Comparison of ENCODE assay signal across 25 cellular contexts in the genomic region with DNA sequence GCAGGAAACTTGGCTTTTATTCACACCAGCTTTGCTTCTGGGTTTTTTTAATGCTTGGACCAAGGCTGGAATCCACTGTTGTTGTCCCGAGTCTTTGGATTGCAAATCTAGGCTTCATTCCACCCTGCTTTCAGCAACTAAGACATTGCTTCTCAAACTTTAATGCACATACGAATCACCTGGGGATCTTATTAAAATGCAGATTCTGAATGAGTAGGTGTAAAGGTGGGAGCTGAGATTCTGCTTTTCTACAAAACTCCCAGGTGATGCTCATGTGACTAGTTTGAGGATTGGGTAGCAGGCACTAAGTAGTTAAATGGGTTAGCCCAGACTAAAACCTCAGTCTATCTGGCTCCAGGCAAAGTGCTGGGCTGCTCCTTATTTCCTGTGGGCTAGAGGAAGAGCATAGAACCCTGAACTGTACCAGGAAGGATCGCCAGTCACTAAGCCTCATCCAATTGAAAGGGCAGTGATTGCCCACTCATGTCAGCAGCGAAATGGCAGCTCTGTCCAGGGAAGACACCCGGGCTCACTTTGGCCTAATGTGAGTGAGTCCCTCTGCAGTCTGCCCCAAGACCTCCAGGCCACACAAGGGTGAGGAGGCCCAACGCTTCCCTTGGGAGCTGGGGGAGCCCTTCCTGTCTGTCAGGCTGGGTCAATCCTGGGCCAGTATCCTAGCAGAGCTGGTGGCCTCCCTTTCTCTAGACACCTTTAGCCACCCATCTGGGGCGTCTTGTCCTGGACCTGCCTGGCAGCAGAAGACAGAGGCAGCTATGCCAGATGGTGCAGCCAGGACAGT. TPM values are rescaled to one million over a fixed set of nuclear protein-coding genes. Genes with fewer than 3 reads are reported as not detected.
"Had no signal": no experiment of that assay in that cellular context is flagged by ENCODE, and none has a peak within 500 bp of the region (broad histone marks: within the 10 kb centered on the region; RNA-seq: fewer than 3 reads in every experiment).

No MANE protein-coding gene starts in this region.

- H2AFZ ChIP-seq: hepatocyte had no signal

- H3K27me3 Mint-ChIP-seq: activated CD4-positive, alpha-beta T cell treated with anti-CD3 and anti-CD28 coated beads for 36 hours; activated CD8-positive, alpha-beta memory T cell treated with anti-CD3 and anti-CD28 coated beads, Interleukin-2, amount 10 ng/mL, durations not matched to agents 7 days and 5 days; effector memory CD8-positive, alpha-beta T cell had no signal

- H3K4me1 Mint-ChIP-seq: activated CD4-positive, alpha-beta T cell treated with anti-CD3 and anti-CD28 coated beads for 36 hours; activated CD8-positive, alpha-beta memory T cell treated with anti-CD3 and anti-CD28 coated beads, Interleukin-2, amount 10 ng/mL, durations not matched to agents 7 days and 5 days had no signal

- H3K4me2 ChIP-seq: hepatocyte, smooth muscle cell had no signal

- ATAC-seq: activated CD4-positive, alpha-beta T cell treated with anti-CD3 and anti-CD28 coated beads for 36 hours; activated CD8-positive, alpha-beta memory T cell treated with anti-CD3 and anti-CD28 coated beads, Interleukin-2, amount 10 ng/mL, durations not matched to agents 7 days and 5 days; activated CD8-positive, alpha-beta T cell treated with anti-CD3 and anti-CD28 coated beads, Interleukin-2, amount 10 ng/mL, durations not matched to agents 7 days and 5 days; activated naive CD4-positive, alpha-beta T cell treated with anti-CD3 and anti-CD28 coated beads, Interleukin-2, amount 50 U/mL, for 72 hours; effector memory CD8-positive, alpha-beta T cell; gastroesophageal sphincter; lower lobe of right lung; mucosa of descending colon; natural killer cell treated with Interleukin-12 subunit alpha and Interleukin-12 subunit beta and Interleukin-15 and Interleukin-18, amount 100 ng/mL, for 72 hours had no signal

- DNase-seq: activated CD4-positive, alpha-beta T cell treated with anti-CD3 and anti-CD28 coated beads for 36 hours; activated CD4-positive, CD25-positive, alpha-beta regulatory T cell; activated CD8-positive, alpha-beta memory T cell treated with anti-CD3 and anti-CD28 coated beads, Interleukin-2, amount 10 ng/mL, durations not matched to agents 7 days and 5 days; activated CD8-positive, alpha-beta T cell treated with anti-CD3 and anti-CD28 coated beads, Interleukin-2, amount 10 ng/mL, durations not matched to agents 7 days and 5 days; activated T-cell treated with anti-CD3 and anti-CD28 coated beads, Interleukin-2, amount 50 U/mL, for 48 hours; cerebellar nuclear complex; colonic mucosa; effector memory CD8-positive, alpha-beta T cell; lower lobe of right lung; mesenchymal stem cell; mucosa of descending colon; stimulated activated CD4-positive, alpha-beta T cell treated with anti-CD3 and anti-CD28 coated beads, Interleukin-2, amount 100 ng/mL, for 24 hours; stimulated activated naive CD4-positive, alpha-beta T cell; T-helper 2 cell; tibial artery had no signal

- H3K27me3 ChIP-seq: colonic mucosa, gastroesophageal sphincter, hepatocyte, right atrium auricular region, suprapubic skin, tibial artery had no signal

- H3K4me3 ChIP-seq: colonic mucosa, gastroesophageal sphincter, hepatocyte, lower lobe of right lung, mucosa of descending colon, right atrium auricular region, smooth muscle cell, suprapubic skin, tibial artery had no signal

- H3K4me1 ChIP-seq: colonic mucosa, gastroesophageal sphincter, lower lobe of right lung, right atrium auricular region, suprapubic skin, tibial artery had no signal

- H3K36me3 ChIP-seq: colonic mucosa, gastroesophageal sphincter, lower lobe of right lung, right atrium auricular region, suprapubic skin, tibial artery had no signal

- H3K27ac ChIP-seq: colonic mucosa, gastroesophageal sphincter, hepatocyte, lower lobe of right lung, right atrium auricular region, suprapubic skin, tibial artery had no signal

- H3K36me3 Mint-ChIP-seq: activated CD8-positive, alpha-beta memory T cell treated with anti-CD3 and anti-CD28 coated beads, Interleukin-2, amount 10 ng/mL, durations not matched to agents 7 days and 5 days; activated naive CD4-positive, alpha-beta T cell treated with anti-CD3 and anti-CD28 coated beads, Interleukin-2, amount 50 U/mL, for 72 hours; natural killer cell treated with Interleukin-12 subunit alpha and Interleukin-12 subunit beta and Interleukin-15 and Interleukin-18, amount 100 ng/mL, for 72 hours had no signal

- H3K27ac Mint-ChIP-seq: activated CD4-positive, alpha-beta T cell treated with anti-CD3 and anti-CD28 coated beads for 36 hours; activated CD8-positive, alpha-beta memory T cell treated with anti-CD3 and anti-CD28 coated beads, Interleukin-2, amount 10 ng/mL, durations not matched to agents 7 days and 5 days; activated CD8-positive, alpha-beta T cell treated with anti-CD3 and anti-CD28 coated beads, Interleukin-2, amount 10 ng/mL, durations not matched to agents 7 days and 5 days; activated T-helper 2 cell treated with anti-CD3 and anti-CD28 coated beads, Interferon-gamma antibody, Interleukin-2, Interleukin-4, amounts not matched to agents 10 μg/mL and 5 μg/mL and 100 μg/mL, durations not matched to agents 14 hours and 24 hours and 36 hours; effector memory CD8-positive, alpha-beta T cell; natural killer cell treated with Interleukin-12 subunit alpha and Interleukin-12 subunit beta and Interleukin-15 and Interleukin-18, amount 100 ng/mL, for 72 hours had no signal

- H3K9me3 Mint-ChIP-seq: activated naive CD4-positive, alpha-beta T cell treated with anti-CD3 and anti-CD28 coated beads, Interleukin-2, amount 50 U/mL, for 72 hours; activated T-helper 2 cell treated with anti-CD3 and anti-CD28 coated beads, Interferon-gamma antibody, Interleukin-2, Interleukin-4, amounts not matched to agents 10 μg/mL and 5 μg/mL and 100 μg/mL, durations not matched to agents 14 hours and 24 hours and 36 hours; effector memory CD8-positive, alpha-beta T cell; natural killer cell treated with Interleukin-12 subunit alpha and Interleukin-12 subunit beta and Interleukin-15 and Interleukin-18, amount 100 ng/mL, for 72 hours had no signal

- H3K9me3 ChIP-seq: colonic mucosa, gastroesophageal sphincter, lower lobe of right lung, mucosa of descending colon, right atrium auricular region, suprapubic skin, tibial artery had no signal

- H3K4me3 Mint-ChIP-seq: activated CD4-positive, alpha-beta T cell treated with anti-CD3 and anti-CD28 coated beads for 36 hours; activated CD8-positive, alpha-beta memory T cell treated with anti-CD3 and anti-CD28 coated beads, Interleukin-2, amount 10 ng/mL, durations not matched to agents 7 days and 5 days; activated CD8-positive, alpha-beta T cell treated with anti-CD3 and anti-CD28 coated beads, Interleukin-2, amount 10 ng/mL, durations not matched to agents 7 days and 5 days; effector memory CD8-positive, alpha-beta T cell; natural killer cell treated with Interleukin-12 subunit alpha and Interleukin-12 subunit beta and Interleukin-15 and Interleukin-18, amount 100 ng/mL, for 72 hours had no signal

- H3K79me2 ChIP-seq: hepatocyte had no signal

RNA-seq across cellular contexts. Expression of a gene that starts 39.4 kb away (rescaled TPM):
- total RNA-seq: activated CD4-positive, alpha-beta T cell treated with anti-CD3 and anti-CD28 coated beads for 36 hours; activated CD8-positive, alpha-beta memory T cell treated with anti-CD3 and anti-CD28 coated beads, Interleukin-2, amount 10 ng/mL, durations not matched to agents 7 days and 5 days; activated CD8-positive, alpha-beta T cell treated with anti-CD3 and anti-CD28 coated beads, Interleukin-2, amount 10 ng/mL, durations not matched to agents 7 days and 5 days; activated T-helper 2 cell treated with anti-CD3 and anti-CD28 coated beads, Interferon-gamma antibody, Interleukin-2, Interleukin-4, amounts not matched to agents 10 μg/mL and 5 μg/mL and 100 μg/mL, durations not matched to agents 14 hours and 24 hours and 36 hours; natural killer cell treated with Interleukin-12 subunit alpha and Interleukin-12 subunit beta and Interleukin-15 and Interleukin-18, amount 100 ng/mL, for 72 hours; pulmonary artery endothelial cell had no signal
- polyA plus RNA-seq: endothelial cell of umbilical vein had no signal
